14 cellular contexts compared by ENCODE assay signal in genomic region chr19:53086949-53087348, GRCh38. TPM values are rescaled to one million over a fixed set of nuclear protein-coding genes. Genes with fewer than 3 reads are reported as not detected.
DNase-seq lines count a peak whose midpoint lies in the region; TF ChIP-seq lines count a peak whose summit lies in the region.
"Had no signal": no experiment of that assay in that cellular context is flagged by ENCODE, and none has a peak within 500 bp of the region (broad histone marks: within the 10 kb centered on the region; RNA-seq: fewer than 3 reads in every experiment).

No MANE protein-coding gene starts in this region.

- no peak overlapping the region for H2BK12ac ChIP-seq in H9 (ENCODE audit: insufficient read length, low read depth, low read length)

- no peaks in the 10 kb centered on the region for H3K27me3 Mint-ChIP-seq in H9 (ENCODE audit: low read depth)
- H3K27me3 Mint-ChIP-seq: central memory CD8-positive, alpha-beta T cell; memory B cell had no signal

- H3K4me3 ChIP-seq in right atrium auricular region (no peak overlapping the region), transverse colon (no peak overlapping the region)

- intact Hi-C loops in posterior cingulate gyrus (cut with DNase I) (no loop called here), transverse colon (cut with DNase I; ENCODE audit: low total_unique reads) (no loop called here)

- H2BK120ac ChIP-seq in H9 (ENCODE audit: low read depth, low read length, poor library complexity, severe bottlenecking): no peak overlapping the region

- H3K36me3 ChIP-seq in right atrium auricular region (peaks cover 66% of the 10 kb centered on the region), transverse colon (peaks cover 0 to 63% (median 30%) of the 10 kb centered on the region in 4 donors)

- no peak overlapping the region for H3K4me3 Mint-ChIP-seq in H9
- H3K4me3 Mint-ChIP-seq: activated T-cell treated with anti-CD3 and anti-CD28 coated beads, Interleukin-2, amount 50 U/mL, for 4 hours; central memory CD8-positive, alpha-beta T cell; memory B cell had no signal

- no peak for TF ChIP-seq CTCF in H9 (conservative IDR thresholded peaks at IDR 0.05)
- no peak for TF ChIP-seq CTCF in right atrium auricular region (IDR thresholded peaks at IDR 0.05)
- no peak for TF ChIP-seq CTCF in transverse colon (IDR thresholded peaks at IDR 0.05)

- no peak overlapping the region for H3K23ac ChIP-seq in H9 (ENCODE audit: insufficient read length, low read depth, low read length)

- H2BK5ac ChIP-seq in H9 (ENCODE audit: insufficient read length, low read length): no peak overlapping the region

- H3K27me3 ChIP-seq in H9 (ENCODE audit: insufficient read depth, low read length): no peaks in the 10 kb centered on the region
- H3K27me3 ChIP-seq in right atrium auricular region: no peaks in the 10 kb centered on the region
- H3K27me3 ChIP-seq in transverse colon: no peaks in the 10 kb centered on the region

- no peak for TF ChIP-seq EP300 in transverse colon (IDR thresholded peaks at IDR 0.05; ENCODE audit: low read depth)

- H3K27ac ChIP-seq in H9 (ENCODE audit: insufficient read length, low read depth, low read length): no peak overlapping the region
- peak overlapping the region; percentile 53 for H3K27ac ChIP-seq in caudate nucleus (ENCODE audit: low read depth, low read length)
- peak overlapping the region; percentile 56 to 57 for H3K27ac ChIP-seq in right atrium auricular region
- peak overlapping the region in 1 of 4 donors; percentile 20 for H3K27ac ChIP-seq in transverse colon

- H3K4me2 ChIP-seq in H9 (ENCODE audit: insufficient read depth, insufficient read length, low read length): no peak overlapping the region

- H3T11ph ChIP-seq in H9 (ENCODE audit: low read length): no peak overlapping the region

- no peak overlapping the region for H2BK20ac ChIP-seq in H9 (ENCODE audit: low read depth, low read length, poor library complexity, severe bottlenecking)

- H3K18ac ChIP-seq in H9 (ENCODE audit: insufficient read length, low read depth, low read length): no peak overlapping the region

- H3K79me1 ChIP-seq in H9 (ENCODE audit: insufficient read depth, low read depth, low read length, poor library complexity, severe bottlenecking): no peaks in the 10 kb centered on the region

- peak overlapping the region in 2 of 3 experiments; percentile 12 to 28; a peak in 3 of 7 replicates for H3K27ac Mint-ChIP-seq in H9

- no peak overlapping the region for H4K8ac ChIP-seq in H9 (replicated peaks; ENCODE audit: insufficient read length, low read depth, low read length)

- H3K4ac ChIP-seq in H9 (ENCODE audit: low read depth, low read length): no peak overlapping the region

- H4K20me1 ChIP-seq in H9 (ENCODE audit: control insufficient read depth, insufficient read depth, insufficient read length): no peaks in the 10 kb centered on the region

- no peak overlapping the region for H3K9ac ChIP-seq in H9 (ENCODE audit: extremely low read depth, insufficient read length, low read length)

- TF ChIP-seq POLR2A in transverse colon (IDR thresholded peaks at IDR 0.05): no peak

- no peak overlapping the region for H2BK15ac ChIP-seq in H9 (ENCODE audit: low read depth, low read length)

- no peaks in the 10 kb centered on the region for H3K79me2 ChIP-seq in H9 (ENCODE audit: insufficient read depth, low read length)

- no peaks in the 10 kb centered on the region; the same call in 1 of the 2 replicates for H3K4me1 ChIP-seq in H9 (ENCODE audit: insufficient read depth, low read length)
- peaks cover 0 to 10% of the 10 kb centered on the region in 2 donors for H3K4me1 ChIP-seq in right atrium auricular region
- H3K4me1 ChIP-seq in transverse colon: no peaks in the 10 kb centered on the region

- H2AFZ ChIP-seq in H9 (ENCODE audit: low read length): no peak overlapping the region

- no peak for DNase-seq in H9
- DNase-seq in caudate nucleus (lab: John Stamatoyannopoulos, UW): peak in 43 of 61 donors; percentile 0 to 78 (median 22)
- peak; percentile 62 for DNase-seq in right atrium auricular region (ENCODE audit: low spot score)
- DNase-seq in posterior cingulate gyrus: peak in 6 of 10 donors; percentile 19 to 85 (median 44)
- DNase-seq in stimulated activated CD4-positive, alpha-beta T cell treated with anti-CD3 and anti-CD28 coated beads, Interleukin-4, amount 100 ng/mL, for 1 hour: no peak
- no peak for DNase-seq in transverse colon
- DNase-seq in NCI-H2171 (lab: John Stamatoyannopoulos, UW): no peak
- DNase-seq in hepatic stellate cell (ENCODE audit: low spot score): no peak
- DNase-seq: activated T-cell treated with anti-CD3 and anti-CD28 coated beads, Interleukin-2, amount 50 U/mL, for 4 hours; NCI-H510A had no signal

- H3K56ac ChIP-seq in H9 (ENCODE audit: insufficient read length, low read depth, low read length): no peak overlapping the region

- in situ Hi-C loops in transverse colon (cut with MboI; ENCODE audit: low pct_ligation_motif_present in 1 of 4, low pct_unique_long_range_greater_than_20kb in 1 of 4, low sequenced_read_pairs in 3 of 4): no loop called here

- H3K9me3 Mint-ChIP-seq in H9: peaks cover 0 to 1% of the 10 kb centered on the region in 2 experiments; a peak in 1 of 5 replicates

- no CpG with 5 or more reads among the region's 5 CpGs for WGBS in H9 (ENCODE audit: extremely low coverage, insufficient read length, low lambda C conversion rate)
- 65 to 67% methylated on average over 4 to 5 of the region's 5 CpGs for WGBS in transverse colon (ENCODE audit: low coverage in 1 of 2), 2 donors

- peaks cover 5 to 6% of the 10 kb centered on the region in 2 experiments for H3K4me1 Mint-ChIP-seq in H9

- no peak overlapping the region for H3K14ac ChIP-seq in H9 (ENCODE audit: insufficient read depth, low read length)

- H3K36me3 Mint-ChIP-seq in H9 (ENCODE audit: insufficient read depth in 1 of 3, low read depth in 3 of 3): peaks cover 68 to 82% (median 80%) of the 10 kb centered on the region in 3 experiments

- no peaks in the 10 kb centered on the region for H3K23me2 ChIP-seq in H9 (ENCODE audit: insufficient read length, low read depth, low read length, poor library complexity, severe bottlenecking)

- no peak overlapping the region for H2AK5ac ChIP-seq in H9 (ENCODE audit: insufficient read length, low read length)

- H3K9me3 ChIP-seq in H9 (ENCODE audit: control insufficient read depth, low read depth, low read length) (no peaks in the 10 kb centered on the region), right atrium auricular region (no peaks in the 10 kb centered on the region), transverse colon (peaks cover 0 to 6% of the 10 kb centered on the region in 2 donors)

- no peak overlapping the region for H4K5ac ChIP-seq in H9 (ENCODE audit: insufficient read length, low read depth, low read length)

- no peak overlapping the region for H4K91ac ChIP-seq in H9 (ENCODE audit: insufficient read length, low read depth, low read length)

RNA-seq across cellular contexts. Expression of gene ZNF160, which starts 16.3 kb away (rescaled TPM):
- total RNA-seq in H9 (2021): 31.1 and 31.7 TPM in 2 replicates
- total RNA-seq in right atrium auricular region: 10 to 100 TPM; 16.6 to 19.2 TPM
- 10 to 100 TPM; 23.9 to 47.0 (median 33.6) TPM for total RNA-seq in transverse colon

RNA-seq across cellular contexts. Expression of gene ERVV-2, which starts 42.4 kb away (rescaled TPM):
- total RNA-seq in H9 (2021) (not detected in 2 replicates), right atrium auricular region (not detected), transverse colon (not detected)
- total RNA-seq: activated T-cell treated with anti-CD3 and anti-CD28 coated beads, Interleukin-2, amount 50 U/mL, for 4 hours; fibroblast of villous mesenchyme; M059J had no signal

RNA-seq across cellular contexts. Expression of gene ZNF415, which starts 45.8 kb away (rescaled TPM):
- total RNA-seq in H9 (2021): 10.3 and 12.3 TPM in 2 replicates
- 10 to 100 TPM; 14.1 to 24.7 TPM for total RNA-seq in right atrium auricular region
- total RNA-seq in transverse colon: 10 to 100 TPM in 2 of 4 donors, 1 to 10 TPM in 1, not detected in 1; 5.6 to 11.5 (median 10.8) TPM

Comparison
In these comparisons a context has a peak if more than half of its experiments do, and no peak if none do; other contexts are left out.
1. DNase-seq: peak in caudate nucleus (43 of 61), right atrium auricular region (single experiment) and posterior cingulate gyrus (6 of 10); none in H9 (single experiment), stimulated activated CD4-positive, alpha-beta T cell treated with anti-CD3 and anti-CD28 coated beads, Interleukin-4, amount 100 ng/mL, for 1 hour (single experiment), transverse colon (single experiment), NCI-H2171 (single experiment) and hepatic stellate cell (single experiment).